ENCODE assay signal across 13 cellular contexts in genomic region chr7:104946338-104946737, GRCh38.
DNase-seq lines count a peak whose midpoint lies in the region; ATAC-seq and TF ChIP-seq lines count a peak whose summit lies in the region.
"Had no signal": no experiment of that assay in that cellular context is flagged by ENCODE, and none has a peak within 500 bp of the region (broad histone marks: within the 10 kb centered on the region; RNA-seq: fewer than 3 reads in every experiment).

No MANE protein-coding gene starts in this region.

- H3K9me3 ChIP-seq in right atrium auricular region (no peaks in the 10 kb centered on the region), muscle layer of duodenum (ENCODE audit: control insufficient read depth in 1 of 2, low read length in 2 of 2) (no peaks in the 10 kb centered on the region), uterus (no peaks in the 10 kb centered on the region)
- H3K9me3 ChIP-seq: SJSA1 had no signal

- H3K4me3 ChIP-seq in right atrium auricular region (no peak overlapping the region), brain microvascular endothelial cell (ENCODE audit: low read depth, low read length) (no peak overlapping the region), muscle layer of duodenum (ENCODE audit: low read depth in 1 of 2, low read length in 2 of 2) (no peak overlapping the region), uterus (no peak overlapping the region)
- H3K4me3 ChIP-seq: K562, SJSA1 had no signal

- intact Hi-C loops in left ventricle myocardium superior (cut with micrococcal nuclease) (no loop called here), uterus (cut with DNase I; ENCODE audit: low total_unique reads) (no loop called here)

- no peak for ATAC-seq in left ventricle myocardium superior
- ATAC-seq in GM19324 (IDR thresholded peaks at IDR 0.05; ENCODE audit: low FRiP score, unreplicated experiment), result no peak
- ATAC-seq: K562 had no signal

- peak overlapping the region; percentile 83 to 92 for H3K27ac ChIP-seq in right atrium auricular region
- peak overlapping the region; percentile 91 for H3K27ac ChIP-seq in brain microvascular endothelial cell
- H3K27ac ChIP-seq in muscle layer of duodenum (ENCODE audit: low read length), result peak overlapping the region; percentile 95
- H3K27ac ChIP-seq in uterus, result peak overlapping the region; percentile 77 to 81

- H3K27me3 ChIP-seq in right atrium auricular region (no peaks in the 10 kb centered on the region), brain microvascular endothelial cell (replicated peaks) (no peaks in the 10 kb centered on the region), muscle layer of duodenum (ENCODE audit: low read depth, low read length) (no peaks in the 10 kb centered on the region), uterus (no peaks in the 10 kb centered on the region)
- H3K27me3 ChIP-seq: SJSA1 had no signal

- TF ChIP-seq POLR2A in uterus (IDR thresholded peaks at IDR 0.05), result no peak

- H3K36me3 ChIP-seq in right atrium auricular region (no peaks in the 10 kb centered on the region), brain microvascular endothelial cell (replicated peaks) (no peaks in the 10 kb centered on the region), muscle layer of duodenum (ENCODE audit: control insufficient read depth in 1 of 2, insufficient read depth in 2 of 2, low read length in 2 of 2) (no peaks in the 10 kb centered on the region), uterus (no peaks in the 10 kb centered on the region)
- H3K36me3 ChIP-seq: SJSA1 had no signal

- H3K4me1 ChIP-seq in right atrium auricular region (peaks cover 0 to 23% of the 10 kb centered on the region in 2 donors), muscle layer of duodenum (ENCODE audit: control insufficient read depth in 1 of 2, insufficient read depth in 2 of 2, low read length in 2 of 2) (peaks cover 13 to 24% of the 10 kb centered on the region in 2 donors), uterus (peaks cover 0 to 5% of the 10 kb centered on the region in 2 donors)

- DNase-seq in right atrium auricular region (ENCODE audit: low spot score) (no peak), left ventricle myocardium superior (no peak), brain microvascular endothelial cell (no peak), uterus (no peak), SKM-1 treated with dmso at 0.1 percent for 144 hours (lab: John Stamatoyannopoulos, UW; ENCODE audit: unreplicated experiment) (no peak), midbrain (lab: John Stamatoyannopoulos, UW) (no peak)
- DNase-seq: activated T-cell treated with anti-CD3 and anti-CD28 coated beads for 4 hours, C1 segment of cervical spinal cord, NCI-H2171 had no signal

- TF ChIP-seq CTCF in right atrium auricular region (IDR thresholded peaks at IDR 0.05) (no peak), brain microvascular endothelial cell (IDR thresholded peaks at IDR 0.05; ENCODE audit: low read depth, low read length, missing control alignments) (no peak), uterus (IDR thresholded peaks at IDR 0.05) (no peak)

- in situ Hi-C loops in brain microvascular endothelial cell (cut with HindIII; ENCODE audit: low pct_ligation_motif_present, low sequenced_read_pairs), result no loop called here
